In the genomic region with DNA sequence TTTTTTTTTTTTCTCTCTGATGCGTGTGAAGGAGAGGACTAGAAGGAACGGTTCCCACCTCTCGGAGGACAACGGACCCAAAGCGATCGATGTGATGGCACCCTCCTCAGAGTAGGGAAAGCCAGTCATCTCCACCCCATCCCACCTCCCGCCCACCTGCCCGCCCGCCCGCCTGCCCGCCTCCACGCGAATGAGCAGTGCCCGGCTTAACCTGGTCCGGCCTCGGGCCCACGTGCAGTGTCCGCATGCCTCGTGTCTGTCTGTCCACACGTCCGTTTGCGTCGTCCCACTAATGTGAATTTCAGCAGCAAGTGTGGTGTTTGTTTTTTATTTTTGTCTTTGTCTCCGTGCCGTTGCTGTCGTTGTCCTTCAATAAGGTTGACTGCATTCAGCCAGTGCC, we compare ENCODE assay signal across 24 cellular contexts. TPM values are rescaled to one million over a fixed set of nuclear protein-coding genes. Genes with fewer than 3 reads are reported as not detected.
DNase-seq lines count a peak whose midpoint lies in the region; ATAC-seq and TF ChIP-seq lines count a peak whose summit lies in the region.
"Had no signal": no experiment of that assay in that cellular context is flagged by ENCODE, and none has a peak within 500 bp of the region (broad histone marks: within the 10 kb centered on the region; RNA-seq: fewer than 3 reads in every experiment).

No MANE protein-coding gene starts in this region.

- H3K4me3 ChIP-seq in ACC112 (ENCODE audit: low read depth, low read length): no peak overlapping the region
- H3K4me3 ChIP-seq in H7 (ENCODE audit: insufficient read depth, low read depth, low read length): no peak overlapping the region
- H3K4me3 ChIP-seq: BLaER1, SK-N-MC had no signal

- H3K27me3 Mint-ChIP-seq in brain (no peaks in the 10 kb centered on the region), osteocyte (ENCODE audit: unreplicated experiment) (no peaks in the 10 kb centered on the region)
- H3K27me3 Mint-ChIP-seq in activated T-cell treated with anti-CD3 and anti-CD28 coated beads, Interleukin-2, amount 50 U/mL, for 72 hours (ENCODE audit: low read depth): no peaks in the 10 kb centered on the region
- H3K27me3 Mint-ChIP-seq: activated CD4-positive, alpha-beta memory T cell treated with anti-CD3 and anti-CD28 coated beads for 36 hours; effector memory CD8-positive, alpha-beta T cell; naive thymus-derived CD8-positive, alpha-beta T cell had no signal

- TF ChIP-seq CTCF in brain (conservative IDR thresholded peaks at IDR 0.05): no peak
- no peak for TF ChIP-seq CTCF in osteocyte (IDR thresholded peaks at IDR 0.05)

- peak; percentile 36 for DNase-seq in H7
- no peak for DNase-seq in osteocyte (ENCODE audit: extremely low spot score, unreplicated experiment)
- DNase-seq in stimulated activated CD4-positive, alpha-beta T cell treated with anti-CD3 and anti-CD28 coated beads, Interleukin-2, amount 100 ng/mL, for 24 hours: no peak
- no peak for DNase-seq in activated T-cell treated with anti-CD3 and anti-CD28 coated beads, Interleukin-2, amount 50 U/mL, for 72 hours
- DNase-seq in inferior parietal cortex (ENCODE audit: extremely low spot score): no peak
- DNase-seq: activated CD4-positive, alpha-beta memory T cell treated with anti-CD3 and anti-CD28 coated beads for 36 hours; activated naive CD4-positive, alpha-beta T cell treated with anti-CD3 and anti-CD28 coated beads, Interleukin-2, amount 50 U/mL, for 16 hours; amniotic stem cell; caudate nucleus; DMS153; effector memory CD8-positive, alpha-beta T cell; erythroblast; MM.1S; naive thymus-derived CD8-positive, alpha-beta T cell; NCI-H2081 treated with DMSO at 0.1 percent for 48 hours; NCI-H2227 treated with DMSO at 0.1 percent for 48 hours; NCI-H526; T-helper 2 cell had no signal

- H3K4me1 ChIP-seq in ACC112 (ENCODE audit: control insufficient read depth, insufficient read depth, low read length, unreplicated experiment): peaks cover 29% of the 10 kb centered on the region

- peaks cover 8% of the 10 kb centered on the region for H3K4me1 Mint-ChIP-seq in brain
- H3K4me1 Mint-ChIP-seq in osteocyte (ENCODE audit: unreplicated experiment): peaks cover 34% of the 10 kb centered on the region
- H3K4me1 Mint-ChIP-seq in activated T-cell treated with anti-CD3 and anti-CD28 coated beads, Interleukin-2, amount 50 U/mL, for 72 hours (ENCODE audit: low read depth): peaks cover 12% of the 10 kb centered on the region

- peak overlapping the region; percentile 53 for H3K27ac ChIP-seq in ACC112 (ENCODE audit: low read depth, low read length)
- H3K27ac ChIP-seq: BLaER1, SK-N-MC had no signal

- no peaks in the 10 kb centered on the region for H3K9me3 Mint-ChIP-seq in brain
- no peaks in the 10 kb centered on the region for H3K9me3 Mint-ChIP-seq in osteocyte (ENCODE audit: unreplicated experiment)
- H3K9me3 Mint-ChIP-seq in activated T-cell treated with anti-CD3 and anti-CD28 coated beads, Interleukin-2, amount 50 U/mL, for 72 hours: no peaks in the 10 kb centered on the region
- H3K9me3 Mint-ChIP-seq: activated CD4-positive, alpha-beta memory T cell treated with anti-CD3 and anti-CD28 coated beads for 36 hours; effector memory CD8-positive, alpha-beta T cell; naive thymus-derived CD8-positive, alpha-beta T cell had no signal

- peaks cover 43% of the 10 kb centered on the region for H3K79me2 ChIP-seq in ACC112 (ENCODE audit: control insufficient read depth, insufficient read depth, low read length, unreplicated experiment)

- ATAC-seq in activated T-cell treated with anti-CD3 and anti-CD28 coated beads, Interleukin-2, amount 50 U/mL, for 72 hours (replicated peaks in 1 of 2): no peak
- ATAC-seq: activated CD4-positive, CD25-positive, alpha-beta regulatory T cell treated with anti-CD3 and anti-CD28 coated beads, Interleukin-2, amount 50 U/mL, for 24 hours; effector memory CD8-positive, alpha-beta T cell; naive thymus-derived CD8-positive, alpha-beta T cell had no signal

- peaks cover 14% of the 10 kb centered on the region for H3K36me3 ChIP-seq in ACC112 (ENCODE audit: insufficient read depth, low read length)
- H3K36me3 ChIP-seq in H7 (replicated peaks; ENCODE audit: control insufficient read depth, insufficient read depth, low read length): peaks cover 48% of the 10 kb centered on the region

- H3K27ac Mint-ChIP-seq in brain: peak overlapping the region in 3 of 5 experiments; percentile 35 to 76 (median 75)
- H3K27ac Mint-ChIP-seq in osteocyte (ENCODE audit: unreplicated experiment): peak overlapping the region; percentile 90
- no peak overlapping the region for H3K27ac Mint-ChIP-seq in activated T-cell treated with anti-CD3 and anti-CD28 coated beads, Interleukin-2, amount 50 U/mL, for 72 hours
- H3K27ac Mint-ChIP-seq: effector memory CD8-positive, alpha-beta T cell; naive thymus-derived CD8-positive, alpha-beta T cell had no signal

- no peak overlapping the region for H2AFZ ChIP-seq in ACC112 (ENCODE audit: low read length, unreplicated experiment)

- H3K4me3 Mint-ChIP-seq in brain (no peak overlapping the region), osteocyte (ENCODE audit: unreplicated experiment) (no peak overlapping the region)
- no peak overlapping the region for H3K4me3 Mint-ChIP-seq in activated T-cell treated with anti-CD3 and anti-CD28 coated beads, Interleukin-2, amount 50 U/mL, for 72 hours
- H3K4me3 Mint-ChIP-seq: activated CD4-positive, alpha-beta memory T cell treated with anti-CD3 and anti-CD28 coated beads for 36 hours; effector memory CD8-positive, alpha-beta T cell; naive thymus-derived CD8-positive, alpha-beta T cell had no signal

- H3K27me3 ChIP-seq in ACC112 (ENCODE audit: insufficient read depth, low read length) (no peaks in the 10 kb centered on the region), H7 (ENCODE audit: control insufficient read depth, insufficient read depth, low read length) (no peaks in the 10 kb centered on the region)
- H3K27me3 ChIP-seq: BLaER1 had no signal

- H3K36me3 Mint-ChIP-seq in brain (peaks cover 70% of the 10 kb centered on the region), osteocyte (ENCODE audit: unreplicated experiment) (peaks cover 27% of the 10 kb centered on the region)
- H3K36me3 Mint-ChIP-seq in activated T-cell treated with anti-CD3 and anti-CD28 coated beads, Interleukin-2, amount 50 U/mL, for 72 hours (ENCODE audit: insufficient read depth in 2 of 2): peaks cover 0 to 4% of the 10 kb centered on the region in 2 donors

RNA-seq across cellular contexts. Expression of a gene that starts 42.1 kb away (rescaled TPM):
- 23.4 and 25.0 TPM in 2 replicates for total RNA-seq in H7 (2014; rRNA removed; shearing (Covaris generic))
- polyA plus RNA-seq in brain (ENCODE audit: insufficient read depth, low read depth, low replicate concordance): 52.8 TPM
- total RNA-seq in osteocyte: 197 and 200 TPM in 2 replicates
- total RNA-seq in activated T-cell treated with anti-CD3 and anti-CD28 coated beads, Interleukin-2, amount 50 U/mL, for 72 hours: 1 to 10 TPM in 1 of 2 donors, under 1 TPM in 1; 0.62 to 2.0 TPM
- total RNA-seq: H4; naive thymus-derived CD8-positive, alpha-beta T cell had no signal
